ENCODE assay signal across 2 cellular contexts in the genomic region with DNA sequence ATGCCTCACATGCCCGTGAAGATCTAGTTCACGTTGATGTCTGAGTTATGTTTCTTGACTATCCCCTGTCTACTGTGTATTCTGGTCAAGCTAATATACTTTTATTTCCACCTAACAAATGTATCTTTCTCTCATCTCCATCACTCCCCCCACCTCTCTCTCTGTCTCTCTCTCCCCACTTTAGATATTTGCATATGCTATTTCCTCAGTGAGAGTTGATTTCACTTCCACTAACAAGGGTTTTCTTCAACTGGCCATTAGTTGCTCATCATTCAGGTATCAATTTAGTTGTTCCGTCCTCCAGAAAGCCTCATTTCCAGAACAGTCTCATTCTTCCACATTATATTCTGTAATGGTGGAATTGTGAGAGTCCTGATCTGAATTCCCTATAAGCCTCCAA.
TF ChIP-seq lines count a peak whose summit lies in the region.

No MANE protein-coding gene starts in this region.

TF ChIP-seq in GM23338, 12 proteins besides CTCF, POLR2A, EP300 and RAD21 (continued from another document):
- TF ChIP-seq, protein P1, sequence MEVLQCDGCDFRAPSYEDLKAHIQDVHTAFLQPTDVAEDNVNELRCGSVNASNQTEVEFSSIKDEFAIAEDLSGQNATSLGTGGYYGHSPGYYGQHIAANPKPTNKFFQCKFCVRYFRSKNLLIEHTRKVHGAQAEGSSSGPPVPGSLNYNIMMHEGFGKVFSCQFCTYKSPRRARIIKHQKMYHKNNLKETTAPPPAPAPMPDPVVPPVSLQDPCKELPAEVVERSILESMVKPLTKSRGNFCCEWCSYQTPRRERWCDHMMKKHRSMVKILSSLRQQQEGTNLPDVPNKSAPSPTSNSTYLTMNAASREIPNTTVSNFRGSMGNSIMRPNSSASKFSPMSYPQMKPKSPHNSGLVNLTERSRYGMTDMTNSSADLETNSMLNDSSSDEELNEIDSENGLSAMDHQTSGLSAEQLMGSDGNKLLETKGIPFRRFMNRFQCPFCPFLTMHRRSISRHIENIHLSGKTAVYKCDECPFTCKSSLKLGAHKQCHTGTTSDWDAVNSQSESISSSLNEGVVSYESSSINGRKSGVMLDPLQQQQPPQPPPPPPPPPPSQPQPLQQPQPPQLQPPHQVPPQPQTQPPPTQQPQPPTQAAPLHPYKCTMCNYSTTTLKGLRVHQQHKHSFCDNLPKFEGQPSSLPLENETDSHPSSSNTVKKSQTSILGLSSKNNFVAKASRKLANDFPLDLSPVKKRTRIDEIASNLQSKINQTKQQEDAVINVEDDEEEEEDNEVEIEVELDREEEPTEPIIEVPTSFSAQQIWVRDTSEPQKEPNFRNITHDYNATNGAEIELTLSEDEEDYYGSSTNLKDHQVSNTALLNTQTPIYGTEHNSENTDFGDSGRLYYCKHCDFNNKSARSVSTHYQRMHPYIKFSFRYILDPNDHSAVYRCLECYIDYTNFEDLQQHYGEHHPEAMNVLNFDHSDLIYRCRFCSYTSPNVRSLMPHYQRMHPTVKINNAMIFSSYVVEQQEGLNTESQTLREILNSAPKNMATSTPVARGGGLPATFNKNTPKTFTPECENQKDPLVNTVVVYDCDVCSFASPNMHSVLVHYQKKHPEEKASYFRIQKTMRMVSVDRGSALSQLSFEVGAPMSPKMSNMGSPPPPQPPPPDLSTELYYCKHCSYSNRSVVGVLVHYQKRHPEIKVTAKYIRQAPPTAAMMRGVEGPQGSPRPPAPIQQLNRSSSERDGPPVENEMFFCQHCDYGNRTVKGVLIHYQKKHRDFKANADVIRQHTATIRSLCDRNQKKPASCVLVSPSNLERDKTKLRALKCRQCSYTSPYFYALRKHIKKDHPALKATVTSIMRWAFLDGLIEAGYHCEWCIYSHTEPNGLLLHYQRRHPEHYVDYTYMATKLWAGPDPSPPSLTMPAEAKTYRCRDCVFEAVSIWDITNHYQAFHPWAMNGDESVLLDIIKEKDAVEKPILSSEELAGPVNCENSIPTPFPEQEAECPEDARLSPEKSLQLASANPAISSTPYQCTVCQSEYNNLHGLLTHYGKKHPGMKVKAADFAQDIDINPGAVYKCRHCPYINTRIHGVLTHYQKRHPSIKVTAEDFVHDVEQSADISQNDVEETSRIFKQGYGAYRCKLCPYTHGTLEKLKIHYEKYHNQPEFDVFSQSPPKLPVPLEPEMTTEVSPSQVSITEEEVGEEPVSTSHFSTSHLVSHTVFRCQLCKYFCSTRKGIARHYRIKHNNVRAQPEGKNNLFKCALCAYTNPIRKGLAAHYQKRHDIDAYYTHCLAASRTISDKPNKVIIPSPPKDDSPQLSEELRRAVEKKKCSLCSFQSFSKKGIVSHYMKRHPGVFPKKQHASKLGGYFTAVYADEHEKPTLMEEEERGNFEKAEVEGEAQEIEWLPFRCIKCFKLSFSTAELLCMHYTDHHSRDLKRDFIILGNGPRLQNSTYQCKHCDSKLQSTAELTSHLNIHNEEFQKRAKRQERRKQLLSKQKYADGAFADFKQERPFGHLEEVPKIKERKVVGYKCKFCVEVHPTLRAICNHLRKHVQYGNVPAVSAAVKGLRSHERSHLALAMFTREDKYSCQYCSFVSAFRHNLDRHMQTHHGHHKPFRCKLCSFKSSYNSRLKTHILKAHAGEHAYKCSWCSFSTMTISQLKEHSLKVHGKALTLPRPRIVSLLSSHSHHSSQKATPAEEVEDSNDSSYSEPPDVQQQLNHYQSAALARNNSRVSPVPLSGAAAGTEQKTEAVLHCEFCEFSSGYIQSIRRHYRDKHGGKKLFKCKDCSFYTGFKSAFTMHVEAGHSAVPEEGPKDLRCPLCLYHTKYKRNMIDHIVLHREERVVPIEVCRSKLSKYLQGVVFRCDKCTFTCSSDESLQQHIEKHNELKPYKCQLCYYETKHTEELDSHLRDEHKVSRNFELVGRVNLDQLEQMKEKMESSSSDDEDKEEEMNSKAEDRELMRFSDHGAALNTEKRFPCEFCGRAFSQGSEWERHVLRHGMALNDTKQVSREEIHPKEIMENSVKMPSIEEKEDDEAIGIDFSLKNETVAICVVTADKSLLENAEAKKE (CRISPR knock-in tag; IDR thresholded peaks at IDR 0.05) = no peak
- TF ChIP-seq EZH2 (IDR thresholded peaks at IDR 0.05; ENCODE audit: low read depth, unreplicated experiment) (no peak), POLR2AphosphoS5 (IDR thresholded peaks at IDR 0.05; ENCODE audit: low read depth) (no peak), EZH2phosphoT487 (IDR thresholded peaks at IDR 0.05; ENCODE audit: unreplicated experiment) (no peak), CREB1 (CRISPR knock-in tag; IDR thresholded peaks at IDR 0.05; ENCODE audit: low read depth) (no peak), NANOG (IDR thresholded peaks at IDR 0.05; ENCODE audit: borderline replicate concordance) (no peak), JUNB (IDR thresholded peaks at IDR 0.05; ENCODE audit: unreplicated experiment) (no peak)
- TF ChIP-seq, protein P2, sequence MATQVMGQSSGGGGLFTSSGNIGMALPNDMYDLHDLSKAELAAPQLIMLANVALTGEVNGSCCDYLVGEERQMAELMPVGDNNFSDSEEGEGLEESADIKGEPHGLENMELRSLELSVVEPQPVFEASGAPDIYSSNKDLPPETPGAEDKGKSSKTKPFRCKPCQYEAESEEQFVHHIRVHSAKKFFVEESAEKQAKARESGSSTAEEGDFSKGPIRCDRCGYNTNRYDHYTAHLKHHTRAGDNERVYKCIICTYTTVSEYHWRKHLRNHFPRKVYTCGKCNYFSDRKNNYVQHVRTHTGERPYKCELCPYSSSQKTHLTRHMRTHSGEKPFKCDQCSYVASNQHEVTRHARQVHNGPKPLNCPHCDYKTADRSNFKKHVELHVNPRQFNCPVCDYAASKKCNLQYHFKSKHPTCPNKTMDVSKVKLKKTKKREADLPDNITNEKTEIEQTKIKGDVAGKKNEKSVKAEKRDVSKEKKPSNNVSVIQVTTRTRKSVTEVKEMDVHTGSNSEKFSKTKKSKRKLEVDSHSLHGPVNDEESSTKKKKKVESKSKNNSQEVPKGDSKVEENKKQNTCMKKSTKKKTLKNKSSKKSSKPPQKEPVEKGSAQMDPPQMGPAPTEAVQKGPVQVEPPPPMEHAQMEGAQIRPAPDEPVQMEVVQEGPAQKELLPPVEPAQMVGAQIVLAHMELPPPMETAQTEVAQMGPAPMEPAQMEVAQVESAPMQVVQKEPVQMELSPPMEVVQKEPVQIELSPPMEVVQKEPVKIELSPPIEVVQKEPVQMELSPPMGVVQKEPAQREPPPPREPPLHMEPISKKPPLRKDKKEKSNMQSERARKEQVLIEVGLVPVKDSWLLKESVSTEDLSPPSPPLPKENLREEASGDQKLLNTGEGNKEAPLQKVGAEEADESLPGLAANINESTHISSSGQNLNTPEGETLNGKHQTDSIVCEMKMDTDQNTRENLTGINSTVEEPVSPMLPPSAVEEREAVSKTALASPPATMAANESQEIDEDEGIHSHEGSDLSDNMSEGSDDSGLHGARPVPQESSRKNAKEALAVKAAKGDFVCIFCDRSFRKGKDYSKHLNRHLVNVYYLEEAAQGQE (IDR thresholded peaks at IDR 0.05; ENCODE audit: unreplicated experiment) = no peak

TF ChIP-seq in SK-N-SH, 30 proteins besides CTCF, POLR2A, EP300 and RAD21 (continued from another document):
- TF ChIP-seq, protein P2 (IDR thresholded peaks at IDR 0.05; ENCODE audit: low read depth, low read length) = no peak
- no peak for TF ChIP-seq FOXM1 (IDR thresholded peaks at IDR 0.05; ENCODE audit: low read depth)
- no peak for TF ChIP-seq YY1 (IDR thresholded peaks at IDR 0.05; ENCODE audit: low read depth)
- TF ChIP-seq NRF1 (IDR thresholded peaks at IDR 0.05; ENCODE audit: low read depth, low read length) = no peak
- no peak for TF ChIP-seq TAF1 (IDR thresholded peaks at IDR 0.05; ENCODE audit: borderline replicate concordance, low read depth, low read length)
- no peak for TF ChIP-seq MEF2A (IDR thresholded peaks at IDR 0.05; ENCODE audit: borderline replicate concordance, low read depth)
- no peak for TF ChIP-seq FOXJ3 (CRISPR knock-in tag; IDR thresholded peaks at IDR 0.05)
- no peak for TF ChIP-seq ELF1 (IDR thresholded peaks at IDR 0.05)
- TF ChIP-seq, protein P3, sequence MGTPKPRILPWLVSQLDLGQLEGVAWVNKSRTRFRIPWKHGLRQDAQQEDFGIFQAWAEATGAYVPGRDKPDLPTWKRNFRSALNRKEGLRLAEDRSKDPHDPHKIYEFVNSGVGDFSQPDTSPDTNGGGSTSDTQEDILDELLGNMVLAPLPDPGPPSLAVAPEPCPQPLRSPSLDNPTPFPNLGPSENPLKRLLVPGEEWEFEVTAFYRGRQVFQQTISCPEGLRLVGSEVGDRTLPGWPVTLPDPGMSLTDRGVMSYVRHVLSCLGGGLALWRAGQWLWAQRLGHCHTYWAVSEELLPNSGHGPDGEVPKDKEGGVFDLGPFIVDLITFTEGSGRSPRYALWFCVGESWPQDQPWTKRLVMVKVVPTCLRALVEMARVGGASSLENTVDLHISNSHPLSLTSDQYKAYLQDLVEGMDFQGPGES (IDR thresholded peaks at IDR 0.05; ENCODE audit: low read depth, low read length) = no peak
- TF ChIP-seq SIN3A (IDR thresholded peaks at IDR 0.05; ENCODE audit: borderline replicate concordance, low read depth, low read length) = no peak
- no peak for TF ChIP-seq RFX5 (IDR thresholded peaks at IDR 0.05; ENCODE audit: low read length)
- TF ChIP-seq TCF12 (IDR thresholded peaks at IDR 0.05) = no peak
